ENCODE assay signal across 27 cellular contexts in the genomic region with DNA sequence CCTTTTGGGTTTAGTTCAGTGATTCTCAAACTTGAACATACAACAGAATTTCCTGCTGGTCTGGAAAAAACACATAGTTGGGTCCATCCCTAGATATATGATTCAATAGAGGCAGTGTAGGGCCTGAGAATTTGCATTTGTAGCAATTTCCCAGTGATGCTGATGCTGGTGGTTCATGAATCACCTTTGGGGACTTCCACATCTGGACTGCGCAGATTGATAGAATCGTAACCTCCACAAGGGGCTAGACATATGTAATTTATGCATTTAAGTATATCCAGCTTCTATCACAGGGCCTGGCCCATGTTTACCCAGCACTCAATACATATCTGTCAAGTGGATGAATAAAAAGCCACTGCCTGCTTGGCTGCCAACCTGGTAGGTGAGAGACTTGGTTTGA.
"Had no signal": no experiment of that assay in that cellular context is flagged by ENCODE, and none has a peak within 500 bp of the region (broad histone marks: within the 10 kb centered on the region; RNA-seq: fewer than 3 reads in every experiment).

No MANE protein-coding gene starts in this region.

- DNase-seq: activated B cell treated with CpG ODN at 0.5 μM for 24 hours; activated CD4-positive, alpha-beta memory T cell treated with anti-CD3 and anti-CD28 coated beads, Interleukin-2, amount 10 ng/mL, durations not matched to agents 7 days and 5 days; activated CD4-positive, alpha-beta T cell treated with anti-CD3 and anti-CD28 coated beads for 1 hour; activated CD4-positive, alpha-beta T cell treated with anti-CD3 and anti-CD28 coated beads, Interleukin-2, amount 50 U/mL, for 1 hour; activated CD8-positive, alpha-beta memory T cell treated with anti-CD3 and anti-CD28 coated beads, Interleukin-2, amount 50 U/mL, for 48 hours; activated gamma-delta T cell; activated naive CD4-positive, alpha-beta T cell treated with anti-CD3 and anti-CD28 coated beads, Interleukin-2, amount 50 U/mL, for 16 hours; activated T-cell treated with anti-CD3 and anti-CD28 coated beads, Interleukin-2, amount 50 U/mL, for 1 hour; amniotic stem cell; body of pancreas; central memory CD4-positive, alpha-beta T cell; Karpas-422; MM.1S; NCI-H1105; NCI-H146; NCI-H1930; NCI-H524 treated with DMSO at 0.1 percent for 48 hours; NCI-H774; NK-92 treated with Interleukin-12 subunit alpha and Interleukin-12 subunit beta, amount 100 ng/mL, for 24 hours; OCI-M1; RPMI8226; T-cell; T-helper 2 cell; T1000 had no signal

- H3K27ac Mint-ChIP-seq: activated B cell treated with CpG ODN at 0.5 μM for 24 hours; activated CD4-positive, alpha-beta memory T cell treated with anti-CD3 and anti-CD28 coated beads, Interleukin-2, amount 10 ng/mL, durations not matched to agents 7 days and 5 days; T-cell had no signal

- H3K9me3 Mint-ChIP-seq: activated B cell treated with CpG ODN at 0.5 μM for 24 hours, T-cell had no signal

- H3K27me3 Mint-ChIP-seq: activated CD4-positive, alpha-beta memory T cell treated with anti-CD3 and anti-CD28 coated beads, Interleukin-2, amount 10 ng/mL, durations not matched to agents 7 days and 5 days; T-cell had no signal

- H3K4me3 Mint-ChIP-seq: activated B cell treated with CpG ODN at 0.5 μM for 24 hours; activated CD4-positive, alpha-beta memory T cell treated with anti-CD3 and anti-CD28 coated beads, Interleukin-2, amount 10 ng/mL, durations not matched to agents 7 days and 5 days; T-cell had no signal

- ATAC-seq: body of pancreas, K562, Panc1, Right ventricle myocardium inferior, T-cell had no signal
